ENCODE assay signal across 8 cellular contexts in genomic region chr2:127701651-127702394, GRCh38.
DNase-seq lines count a peak whose midpoint lies in the region; ATAC-seq and TF ChIP-seq lines count a peak whose summit lies in the region.

No MANE protein-coding gene starts in this region.

- in situ Hi-C loops in GM13976 (cut with MboI; ENCODE audit: low sequenced_read_pairs, unreplicated experiment), result no loop called here

- peak overlapping the region; percentile 91 for H3K4me3 Mint-ChIP-seq in T-helper 1 cell treated with Interleukin-12 subunit alpha and Interleukin-12 subunit beta and Interleukin-4 antibody, amounts not matched to agents 30 μg/mL and 1 μg/mL, for 36 hours

- no peaks in the 10 kb centered on the region for H3K27me3 Mint-ChIP-seq in T-helper 1 cell treated with Interleukin-12 subunit alpha and Interleukin-12 subunit beta and Interleukin-4 antibody, amounts not matched to agents 30 μg/mL and 1 μg/mL, for 36 hours (ENCODE audit: low read depth)

- peak overlapping the region; percentile 91 for H3K27ac ChIP-seq in angular gyrus (ENCODE audit: low read depth, low read length)

- H3K9me3 Mint-ChIP-seq in T-helper 1 cell treated with Interleukin-12 subunit alpha and Interleukin-12 subunit beta and Interleukin-4 antibody, amounts not matched to agents 30 μg/mL and 1 μg/mL, for 36 hours, result no peaks in the 10 kb centered on the region

- H3K27ac Mint-ChIP-seq in T-helper 1 cell treated with Interleukin-12 subunit alpha and Interleukin-12 subunit beta and Interleukin-4 antibody, amounts not matched to agents 30 μg/mL and 1 μg/mL, for 36 hours, result peak overlapping the region; percentile 85

- TF ChIP-seq CTCF in GM13976 (IDR thresholded peaks at IDR 0.05; ENCODE audit: borderline replicate concordance, control extremely low read depth, extremely low read depth, insufficient read depth, missing control alignments), result no peak

- peaks cover 19% of the 10 kb centered on the region for H3K36me3 Mint-ChIP-seq in T-helper 1 cell treated with Interleukin-12 subunit alpha and Interleukin-12 subunit beta and Interleukin-4 antibody, amounts not matched to agents 30 μg/mL and 1 μg/mL, for 36 hours (ENCODE audit: low read depth)

- H3K4me1 Mint-ChIP-seq in T-helper 1 cell treated with Interleukin-12 subunit alpha and Interleukin-12 subunit beta and Interleukin-4 antibody, amounts not matched to agents 30 μg/mL and 1 μg/mL, for 36 hours (ENCODE audit: low read depth), result peaks cover 22% of the 10 kb centered on the region

- peak; percentile 81 for DNase-seq in GM13976 (ENCODE audit: low spot score)
- DNase-seq in NCI-H1105 (lab: John Stamatoyannopoulos, UW), result peak; percentile 69
- DNase-seq in hepatic stellate cell (ENCODE audit: low spot score), result peak; percentile 84
- peak; percentile 80 for DNase-seq in retina
- no peak for DNase-seq in cortex of kidney (lab: John Stamatoyannopoulos, UW)

- peak; percentile 54 for ATAC-seq in HG02678 (IDR thresholded peaks at IDR 0.05; ENCODE audit: unreplicated experiment)
